14 cellular contexts compared by ENCODE assay signal in the genomic region with DNA sequence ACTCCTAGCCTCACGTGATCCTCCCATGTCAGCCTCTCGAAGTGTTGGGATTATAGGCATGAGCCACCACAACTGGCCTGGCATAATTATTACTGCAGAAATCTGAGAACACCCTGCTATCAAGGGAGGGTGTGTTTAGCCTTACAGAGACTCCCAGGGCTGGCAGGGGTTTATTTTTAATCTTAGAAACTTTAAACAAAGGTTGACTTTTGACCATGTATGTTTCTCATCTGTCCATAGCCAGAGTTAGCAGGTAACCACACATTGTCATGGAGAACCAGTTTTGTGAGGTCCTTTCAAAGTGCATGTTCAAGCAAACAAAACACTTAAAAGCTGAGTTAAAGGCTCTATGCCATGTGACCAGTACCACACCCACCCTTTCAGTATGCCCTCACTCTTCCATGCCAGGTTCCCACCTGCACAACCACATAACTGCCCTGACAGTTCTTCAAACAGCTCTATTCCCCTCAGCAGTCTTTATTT. TPM values are rescaled to one million over a fixed set of nuclear protein-coding genes. Genes with fewer than 3 reads are reported as not detected.
DNase-seq lines count a peak whose midpoint lies in the region; ATAC-seq and TF ChIP-seq lines count a peak whose summit lies in the region.
"Had no signal": no experiment of that assay in that cellular context is flagged by ENCODE, and none has a peak within 500 bp of the region (broad histone marks: within the 10 kb centered on the region; RNA-seq: fewer than 3 reads in every experiment).

No MANE protein-coding gene starts in this region.

- 63 to 94% methylated on average over 2 of the region's 2 CpGs for WGBS in thyroid gland, 2 donors

- intact Hi-C loops in left ventricle myocardium inferior (cut with micrococcal nuclease) = no loop called here
- intact Hi-C loops in thyroid gland (cut with DNase I) = no loop called here

- H3K9me3 ChIP-seq in left ventricle myocardium inferior (replicated peaks) (no peaks in the 10 kb centered on the region), thyroid gland (no peaks in the 10 kb centered on the region)

- H3K4me3 ChIP-seq in left ventricle myocardium inferior (no peak overlapping the region), thyroid gland (replicated peaks in 1 of 3) (no peak overlapping the region)

- CTCF ChIA-PET in activated naive CD4-positive, alpha-beta T cell treated with anti-CD3 and anti-CD28 coated beads, Interleukin-2, amount 10 ng/mL, durations not matched to agents 7 days and 5 days (lab: Charles Lee) = interaction anchor here (0.7 to 1.6 kb wide), 2 partner anchors 14 to 30 kb away, joined by 3 read pairs; no protein-coding TSS in a partner anchor
- CTCF ChIA-PET in T-cell (lab: Charles Lee) = interaction anchor here (0.7 to 0.9 kb wide), 2 partner anchors 10 to 301 kb away, joined by 3 read pairs; no protein-coding TSS in a partner anchor

- H3K27ac ChIP-seq in left ventricle myocardium inferior (replicated peaks) (peak overlapping the region; percentile 10), thyroid gland (peak overlapping the region; percentile 12 to 69 (median 35))
- H3K27ac ChIP-seq: C4-2B had no signal

- H3K27me3 Mint-ChIP-seq in activated naive CD4-positive, alpha-beta T cell treated with anti-CD3 and anti-CD28 coated beads, Interleukin-2, amount 50 U/mL, for 24 hours = no peaks in the 10 kb centered on the region
- H3K27me3 Mint-ChIP-seq in activated naive CD4-positive, alpha-beta T cell treated with anti-CD3 and anti-CD28 coated beads, Interleukin-2, amount 10 ng/mL, durations not matched to agents 7 days and 5 days = no peaks in the 10 kb centered on the region
- no peaks in the 10 kb centered on the region for H3K27me3 Mint-ChIP-seq in T-cell
- H3K27me3 Mint-ChIP-seq: dendritic cell treated with granulocyte-macrophage colony-stimulating factor and Interleukin-4, amounts not matched to agents 40 ng/mL and 50 ng/mL, for 4 days had no signal

- peaks cover 91% of the 10 kb centered on the region for H3K4me1 Mint-ChIP-seq in activated naive CD4-positive, alpha-beta T cell treated with anti-CD3 and anti-CD28 coated beads, Interleukin-2, amount 50 U/mL, for 24 hours
- H3K4me1 Mint-ChIP-seq in activated naive CD4-positive, alpha-beta T cell treated with anti-CD3 and anti-CD28 coated beads, Interleukin-2, amount 10 ng/mL, durations not matched to agents 7 days and 5 days = peaks cover 64% of the 10 kb centered on the region
- peaks cover 72 to 87% (median 84%) of the 10 kb centered on the region in 3 donors for H3K4me1 Mint-ChIP-seq in T-cell

- peaks cover 33% of the 10 kb centered on the region for H3K36me3 Mint-ChIP-seq in activated naive CD4-positive, alpha-beta T cell treated with anti-CD3 and anti-CD28 coated beads, Interleukin-2, amount 50 U/mL, for 24 hours
- peaks cover 46% of the 10 kb centered on the region for H3K36me3 Mint-ChIP-seq in activated naive CD4-positive, alpha-beta T cell treated with anti-CD3 and anti-CD28 coated beads, Interleukin-2, amount 10 ng/mL, durations not matched to agents 7 days and 5 days
- peaks cover 45% of the 10 kb centered on the region for H3K36me3 Mint-ChIP-seq in T-cell

- POLR2A ChIA-PET in T-cell (lab: Charles Lee) = interaction anchor here in 1 of 2 donors (0.6 kb wide), 1 partner anchor 362 kb away, joined by 3 read pairs; no protein-coding TSS in a partner anchor

- DNase-seq in activated naive CD4-positive, alpha-beta T cell treated with anti-CD3 and anti-CD28 coated beads, Interleukin-2, amount 10 ng/mL, durations not matched to agents 7 days and 5 days = no peak
- peak; percentile 89 for DNase-seq in NCI-H510A treated with DMSO at 0.1 percent for 48 hours (lab: John Stamatoyannopoulos, UW)
- no peak for DNase-seq in left ventricle myocardium inferior
- peak; percentile 36 to 68 for DNase-seq in thyroid gland
- DNase-seq in globus pallidus (ENCODE audit: low spot score) = no peak
- no peak for DNase-seq in A172 (ENCODE audit: low spot score)
- no peak for DNase-seq in T-cell
- DNase-seq: activated effector memory CD4-positive, alpha-beta T cell treated with Interleukin-2 at 50 U/mL for 16 hours; NCI-H524 treated with DMSO at 0.1 percent for 48 hours; stimulated activated naive CD4-positive, alpha-beta T cell treated with Interleukin-2 at 50 U/mL for 16 hours; T1000 had no signal

- TF ChIP-seq CTCF in left ventricle myocardium inferior (IDR thresholded peaks at IDR 0.05; ENCODE audit: borderline replicate concordance) (no peak), thyroid gland (IDR thresholded peaks at IDR 0.05) (no peak)

- H3K4me1 ChIP-seq in left ventricle myocardium inferior (peaks cover 89% of the 10 kb centered on the region), thyroid gland (peaks cover 9 to 29% of the 10 kb centered on the region in 2 donors)

- peak overlapping the region; percentile 58 for H3K4me3 Mint-ChIP-seq in activated naive CD4-positive, alpha-beta T cell treated with anti-CD3 and anti-CD28 coated beads, Interleukin-2, amount 50 U/mL, for 24 hours
- no peak overlapping the region for H3K4me3 Mint-ChIP-seq in activated naive CD4-positive, alpha-beta T cell treated with anti-CD3 and anti-CD28 coated beads, Interleukin-2, amount 10 ng/mL, durations not matched to agents 7 days and 5 days
- H3K4me3 Mint-ChIP-seq in T-cell = no peak overlapping the region
- H3K4me3 Mint-ChIP-seq: dendritic cell treated with granulocyte-macrophage colony-stimulating factor and Interleukin-4, amounts not matched to agents 40 ng/mL and 50 ng/mL, for 4 days had no signal

- no peak for TF ChIP-seq POLR2A in thyroid gland (IDR thresholded peaks at IDR 0.05)

- H3K27me3 ChIP-seq in left ventricle myocardium inferior (ENCODE audit: low read depth) (no peaks in the 10 kb centered on the region), thyroid gland (no peaks in the 10 kb centered on the region)

- H3K27ac Mint-ChIP-seq in activated naive CD4-positive, alpha-beta T cell treated with anti-CD3 and anti-CD28 coated beads, Interleukin-2, amount 50 U/mL, for 24 hours = peak overlapping the region; percentile 72
- no peak overlapping the region for H3K27ac Mint-ChIP-seq in activated naive CD4-positive, alpha-beta T cell treated with anti-CD3 and anti-CD28 coated beads, Interleukin-2, amount 10 ng/mL, durations not matched to agents 7 days and 5 days
- no peak overlapping the region for H3K27ac Mint-ChIP-seq in T-cell
- H3K27ac Mint-ChIP-seq: dendritic cell treated with granulocyte-macrophage colony-stimulating factor and Interleukin-4, amounts not matched to agents 40 ng/mL and 50 ng/mL, for 4 days had no signal

- H3K36me3 ChIP-seq in left ventricle myocardium inferior (no peaks in the 10 kb centered on the region), thyroid gland (no peaks in the 10 kb centered on the region)

- H3K9me3 Mint-ChIP-seq in activated naive CD4-positive, alpha-beta T cell treated with anti-CD3 and anti-CD28 coated beads, Interleukin-2, amount 50 U/mL, for 24 hours = no peaks in the 10 kb centered on the region
- no peaks in the 10 kb centered on the region for H3K9me3 Mint-ChIP-seq in activated naive CD4-positive, alpha-beta T cell treated with anti-CD3 and anti-CD28 coated beads, Interleukin-2, amount 10 ng/mL, durations not matched to agents 7 days and 5 days
- H3K9me3 Mint-ChIP-seq in T-cell = no peaks in the 10 kb centered on the region
- H3K9me3 Mint-ChIP-seq: dendritic cell treated with granulocyte-macrophage colony-stimulating factor and Interleukin-4, amounts not matched to agents 40 ng/mL and 50 ng/mL, for 4 days had no signal

- no peak for ATAC-seq in T-cell (replicated peaks in 1 of 4)

RNA-seq across cellular contexts. Expression of gene SIAH2, which starts 11.1 kb away (rescaled TPM):
- total RNA-seq in left ventricle myocardium inferior = 23.0 TPM
- 10 to 100 TPM; 17.8 to 29.0 (median 20.4) TPM for total RNA-seq in thyroid gland
- 23.4 and 25.8 TPM in 2 replicates for total RNA-seq in A172 (2014; rRNA removed; shearing (Covaris generic))
- total RNA-seq in T-cell = 10 to 100 TPM; 24.5 to 40.3 (median 26.4) TPM

RNA-seq across cellular contexts. Expression of gene ERICH6, which starts 48.1 kb away (rescaled TPM):
- total RNA-seq in left ventricle myocardium inferior (0.55 TPM), thyroid gland (under 1 TPM in 2 of 4 donors, not detected in 2; 0.11 to 0.27 TPM), T-cell (under 1 TPM in 3 of 5 donors, not detected in 2; 0.26 to 0.39 (median 0.28) TPM)
- total RNA-seq in A172 (2014; rRNA removed; shearing (Covaris generic)) = not detected in 2 replicates

Comparison
In these comparisons a context has a peak if more than half of its experiments do, and no peak if none do; other contexts are left out.
1. DNase-seq: peak in NCI-H510A treated with DMSO at 0.1 percent for 48 hours (single experiment) and thyroid gland (2 of 2); none in activated naive CD4-positive, alpha-beta T cell treated with anti-CD3 and anti-CD28 coated beads, Interleukin-2, amount 10 ng/mL, durations not matched to agents 7 days and 5 days (single experiment), left ventricle myocardium inferior (single experiment), globus pallidus (single experiment), A172 (single experiment) and T-cell (0 of 34).